ENCODE assay signal across 20 cellular contexts in the genomic region with DNA sequence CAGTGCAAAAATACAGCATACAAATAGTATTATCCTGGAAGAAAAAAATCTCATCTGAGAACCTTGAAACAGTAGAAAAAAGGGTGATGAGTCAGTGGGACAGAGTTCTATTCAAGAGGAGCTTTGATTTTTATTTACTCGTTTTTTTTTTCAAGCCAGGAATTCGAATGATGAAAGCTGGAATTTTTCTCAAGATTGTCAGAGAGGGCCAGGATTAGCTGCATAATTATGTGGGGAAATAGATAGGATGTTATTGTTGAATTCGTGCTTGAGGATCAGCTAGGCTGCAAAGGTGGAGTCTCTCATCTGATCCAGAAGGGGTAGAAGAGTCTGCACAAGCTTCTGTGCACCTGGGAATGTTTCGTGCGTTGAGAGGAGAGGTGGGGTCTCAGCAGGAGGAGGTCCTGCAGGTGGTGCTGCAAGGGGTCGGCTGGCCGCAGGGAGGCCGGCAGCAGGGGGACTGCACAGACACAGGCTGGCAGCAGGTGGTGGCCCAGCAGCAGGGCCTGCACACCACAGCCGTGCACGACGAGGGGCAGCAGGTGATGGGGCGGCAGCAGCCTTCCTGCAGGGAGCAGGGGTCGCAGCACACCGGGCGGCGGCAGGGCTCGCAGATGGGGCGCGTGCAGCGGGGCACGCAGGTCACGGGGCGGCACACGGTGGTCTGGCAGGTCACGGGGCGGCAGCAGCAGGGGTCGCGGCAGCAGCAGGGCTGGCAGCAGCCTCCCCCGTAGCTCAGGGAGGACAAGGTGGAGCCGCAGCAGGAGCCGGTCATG. TPM values are rescaled to one million over a fixed set of nuclear protein-coding genes. Genes with fewer than 3 reads are reported as not detected.
DNase-seq lines count a peak whose midpoint lies in the region; FAIRE-seq and TF ChIP-seq lines count a peak whose summit lies in the region.
"Not testable (repeated sequence)": the region's sequence is repeated elsewhere in the genome, so short reads cannot be mapped to it uniquely, and the experiment has no call there.
"Had no signal": no experiment of that assay in that cellular context is flagged by ENCODE, and none has a peak within 500 bp of the region (broad histone marks: within the 10 kb centered on the region; RNA-seq: fewer than 3 reads in every experiment).

No MANE protein-coding gene starts in this region.

- H3K27me3 ChIP-seq in kidney epithelial cell (ENCODE audit: control insufficient read depth, insufficient read depth, low read length) = not testable (repeated sequence)

- DNase-seq in ACHN = peak; percentile 53
- peak; percentile 96 for DNase-seq in EL
- DNase-seq in HS-5 (ENCODE audit: low read depth) = peak; percentile 86
- peak; percentile 37 for DNase-seq in RCC 7860 (ENCODE audit: low spot score)
- peak; percentile 57 for DNase-seq in astrocyte of the cerebellum (ENCODE audit: low read depth)
- DNase-seq in fibroblast of gingiva (ENCODE audit: low read depth) = peak; percentile 83
- DNase-seq in kidney epithelial cell (ENCODE audit: low read depth) = peak; percentile 61
- DNase-seq in retinal pigment epithelial cell (ENCODE audit: low read depth) = peak; percentile 58

- in situ Hi-C loops in ACHN (cut with HindIII; ENCODE audit: low pct_ligation_motif_present, low pct_unique_long_range_greater_than_20kb, low sequenced_read_pairs); astrocyte of the cerebellum (cut with HindIII; ENCODE audit: low sequenced_read_pairs): not testable (repeated sequence)

- H3K36me3 ChIP-seq in kidney epithelial cell (ENCODE audit: control insufficient read depth, insufficient read depth, low read length) = not testable (repeated sequence)

- not testable (repeated sequence) for TF ChIP-seq CTCF in astrocyte of the cerebellum (IDR thresholded peaks at IDR 0.05; ENCODE audit: low read depth, low read length, missing control alignments); kidney epithelial cell (IDR thresholded peaks at IDR 0.05; ENCODE audit: insufficient read depth, low read length, poor library complexity, severe bottlenecking); retinal pigment epithelial cell (conservative IDR thresholded peaks at IDR 0.05; ENCODE audit: low read depth, low read length)

- FAIRE-seq in RCC 7860 (lab: Jason Lieb, UNC) = peak; percentile 33

- H3K4me3 ChIP-seq in astrocyte of the cerebellum (ENCODE audit: low read depth, low read length); kidney epithelial cell (ENCODE audit: low read depth, low read length); retinal pigment epithelial cell (ENCODE audit: low read length): not testable (repeated sequence)

RNA-seq across cellular contexts. Expression of a gene that starts 0.5 kb away (rescaled TPM):
- total RNA-seq in kidney epithelial cell = 4.3 and 5.2 TPM in 2 replicates
- total RNA-seq: A673; activated B cell treated with CpG ODN at 0.5 μM for 24 hours; activated CD4-positive, alpha-beta memory T cell treated with anti-CD3 and anti-CD28 coated beads, Interleukin-2, amount 10 ng/mL, durations not matched to agents 7 days and 5 days; ascending aorta; G401; GM12878; heart right ventricle; neural crest cell; T-helper 2 cell treated with Interferon-gamma antibody and Interleukin-4, amounts not matched to agents 100 ng/mL and 5 ng/mL, for 36 hours; testis had no signal

RNA-seq across cellular contexts. Expression of a gene that starts 4.4 kb away (rescaled TPM):
- not detected in 2 replicates for total RNA-seq in kidney epithelial cell
- total RNA-seq: A673; activated B cell treated with CpG ODN at 0.5 μM for 24 hours; activated CD4-positive, alpha-beta memory T cell treated with anti-CD3 and anti-CD28 coated beads, Interleukin-2, amount 10 ng/mL, durations not matched to agents 7 days and 5 days; ascending aorta; G401; GM12878; heart right ventricle; kidney; mesothelial cell of epicardium; neural crest cell; T-helper 2 cell treated with Interferon-gamma antibody and Interleukin-4, amounts not matched to agents 100 ng/mL and 5 ng/mL, for 36 hours; testis had no signal

RNA-seq across cellular contexts. Expression of a gene that starts 6.2 kb away (rescaled TPM):
- total RNA-seq in kidney epithelial cell = not detected in 2 replicates
- total RNA-seq: A673; activated B cell treated with CpG ODN at 0.5 μM for 24 hours; activated CD4-positive, alpha-beta memory T cell treated with anti-CD3 and anti-CD28 coated beads, Interleukin-2, amount 10 ng/mL, durations not matched to agents 7 days and 5 days; ascending aorta; G401; GM12878; heart right ventricle; kidney; mesothelial cell of epicardium; neural crest cell; T-helper 2 cell treated with Interferon-gamma antibody and Interleukin-4, amounts not matched to agents 100 ng/mL and 5 ng/mL, for 36 hours; testis had no signal

RNA-seq across cellular contexts. Expression of a gene that starts 12.3 kb away (rescaled TPM):
- total RNA-seq in kidney epithelial cell = not detected in 2 replicates
- total RNA-seq: A673; activated B cell treated with CpG ODN at 0.5 μM for 24 hours; activated CD4-positive, alpha-beta memory T cell treated with anti-CD3 and anti-CD28 coated beads, Interleukin-2, amount 10 ng/mL, durations not matched to agents 7 days and 5 days; ascending aorta; G401; GM12878; heart right ventricle; kidney; mesothelial cell of epicardium; neural crest cell; T-helper 2 cell treated with Interferon-gamma antibody and Interleukin-4, amounts not matched to agents 100 ng/mL and 5 ng/mL, for 36 hours; testis had no signal

RNA-seq across cellular contexts. Expression of a gene that starts 18.2 kb away (rescaled TPM):
- not detected in 2 replicates for total RNA-seq in kidney epithelial cell
- total RNA-seq: A673; activated B cell treated with CpG ODN at 0.5 μM for 24 hours; activated CD4-positive, alpha-beta memory T cell treated with anti-CD3 and anti-CD28 coated beads, Interleukin-2, amount 10 ng/mL, durations not matched to agents 7 days and 5 days; ascending aorta; G401; GM12878; heart right ventricle; kidney; mesothelial cell of epicardium; neural crest cell; T-helper 2 cell treated with Interferon-gamma antibody and Interleukin-4, amounts not matched to agents 100 ng/mL and 5 ng/mL, for 36 hours; testis had no signal

Comparison
In these comparisons a context has a peak if more than half of its experiments do, and no peak if none do; other contexts are left out.
1. DNase-seq: peak in every context shown above with its lines; median percentile 96 in EL; 86 in HS-5; 83 in fibroblast of gingiva; 61 in kidney epithelial cell; 58 in retinal pigment epithelial cell; 57 in astrocyte of the cerebellum; 53 in ACHN; 37 in RCC 7860.